16 cellular contexts compared by ENCODE assay signal in the genomic region with DNA sequence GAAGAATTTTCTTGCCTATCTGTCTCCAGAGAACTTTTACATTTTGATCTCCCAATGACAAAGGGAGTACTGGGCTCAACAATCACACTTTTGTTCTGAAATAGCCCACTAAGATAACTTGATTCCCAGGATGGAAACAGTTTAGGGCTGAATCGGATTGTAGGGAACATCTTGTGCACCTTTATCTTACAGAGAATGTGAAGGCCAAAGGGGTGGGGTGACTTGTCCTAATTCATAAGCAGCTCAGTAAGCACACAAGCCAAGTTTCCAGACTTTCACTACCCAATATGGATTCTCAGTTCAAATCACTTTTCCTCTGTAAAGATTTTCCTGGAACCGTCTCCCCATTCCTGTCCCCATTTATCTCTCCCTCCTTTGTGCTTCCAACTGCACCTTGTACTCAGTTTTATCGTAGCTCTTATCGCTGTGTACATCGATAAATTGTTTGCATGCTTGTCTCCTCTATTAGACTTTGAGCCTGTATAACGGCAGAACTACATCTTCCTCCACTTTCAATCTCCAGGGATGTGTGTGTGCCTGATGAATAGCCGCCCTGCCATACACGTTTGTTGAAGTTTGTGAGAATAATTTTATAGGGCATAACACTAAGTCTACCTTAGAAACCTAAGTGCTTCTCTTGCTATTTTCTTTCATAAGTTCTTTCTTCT.
"Had no signal": no experiment of that assay in that cellular context is flagged by ENCODE, and none has a peak within 500 bp of the region (broad histone marks: within the 10 kb centered on the region; RNA-seq: fewer than 3 reads in every experiment).

No MANE protein-coding gene starts in this region.

- H3K9me3 ChIP-seq: body of pancreas, ovary, stomach, uterus had no signal

- DNase-seq: activated B cell treated with CpG ODN at 0.5 μM for 24 hours; activated CD4-positive, alpha-beta T cell treated with anti-CD3 and anti-CD28 coated beads, Interleukin-2, amount 10 ng/mL, durations not matched to agents 24 days and 14 days; activated CD8-positive, alpha-beta memory T cell treated with anti-CD3 and anti-CD28 coated beads for 24 hours; activated naive CD4-positive, alpha-beta T cell treated with anti-CD3 and anti-CD28 coated beads, Interleukin-2, amount 10 ng/mL, durations not matched to agents 7 days and 5 days; body of pancreas; cortex of kidney; effector memory CD4-positive, alpha-beta T cell; hippocampal formation; immature natural killer cell; mesenchymal stem cell; ovary; stimulated activated CD4-positive, alpha-beta T cell treated with anti-CD3 and anti-CD28 coated beads, Interleukin-4, amount 100 ng/mL, for 4 hours; stomach; uterus had no signal

- ATAC-seq: body of pancreas had no signal

- H3K27me3 ChIP-seq: body of pancreas, ovary, uterus had no signal

- H3K27ac ChIP-seq: body of pancreas, epithelial cell of prostate, ovary, skin epidermis, stomach, uterus had no signal

- H3K4me3 ChIP-seq: body of pancreas, ovary, skin epidermis, stomach, uterus had no signal

- H3K36me3 ChIP-seq: ovary, stomach, uterus had no signal

- H3K4me1 ChIP-seq: uterus had no signal
